ENCODE assay signal across 21 cellular contexts in the genomic region with DNA sequence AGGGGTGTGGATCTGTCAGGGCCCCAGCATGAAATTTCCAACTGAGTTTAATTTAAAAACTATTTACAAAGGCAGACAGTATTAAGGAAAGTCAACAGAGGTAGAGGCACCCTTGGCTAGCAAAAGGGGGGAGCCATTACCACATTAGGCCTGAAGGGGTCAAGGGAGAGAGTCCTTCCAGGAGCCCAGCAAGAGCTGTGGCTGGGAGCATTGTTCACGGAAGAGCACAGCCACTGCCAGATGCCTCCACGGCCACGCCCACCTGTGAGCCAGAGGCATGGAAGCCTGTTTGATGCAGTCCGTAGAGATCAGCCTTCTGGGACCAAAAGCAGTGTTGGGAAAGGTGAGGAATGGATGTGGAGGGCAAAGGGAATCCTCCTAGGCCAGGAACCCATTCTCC.
DNase-seq lines count a peak whose midpoint lies in the region; ATAC-seq, FAIRE-seq and TF ChIP-seq lines count a peak whose summit lies in the region.
"Had no signal": no experiment of that assay in that cellular context is flagged by ENCODE, and none has a peak within 500 bp of the region (broad histone marks: within the 10 kb centered on the region; RNA-seq: fewer than 3 reads in every experiment).

No MANE protein-coding gene starts in this region.

- 3% methylated on average over 4 of the region's 4 CpGs for WGBS in HepG2 (ENCODE audit: low lambda C conversion rate)
- WGBS in right lobe of liver (ENCODE audit: insufficient coverage, low coverage, low lambda C conversion rate, missing lambda C conversion rate) = 80% methylated on average over 1 of the region's 4 CpGs

- peak; percentile 63 for ATAC-seq in HepG2
- no peak for ATAC-seq in right lobe of liver
- 0 out of 2 replicates have a peak, but pooled peaks have one; percentile 37 for ATAC-seq in PC-3
- ATAC-seq in stimulated activated memory B cell treated with anti-CD40 and anti-IgM and Interleukin-4, amounts not matched to agents 10 μg/mL and 1 μg/mL and 100 μg/mL, for 72 hours = no peak

- TF ChIP-seq POLR2A in HepG2 (IDR thresholded peaks at IDR 0.05; ENCODE audit: insufficient read depth in 1 of 2, low read depth in 2 of 2, low read length in 2 of 2) = no peak
- no peak for TF ChIP-seq POLR2A in right lobe of liver (IDR thresholded peaks at IDR 0.05)

- no peaks in the 10 kb centered on the region for H3F3A ChIP-seq in PC-3 (ENCODE audit: low read length, unreplicated experiment)

- in situ Hi-C loops in HepG2 (cut with HindIII; ENCODE audit: extremely low pct_ligation_motif_present, low pct_unique_long_range_greater_than_20kb) = no loop called here

- no peaks in the 10 kb centered on the region for H3K27me3 Mint-ChIP-seq in stimulated activated memory B cell treated with anti-CD40 and anti-IgM and Interleukin-4, amounts not matched to agents 10 μg/mL and 1 μg/mL and 100 μg/mL, for 72 hours
- H3K27me3 Mint-ChIP-seq: activated naive CD8-positive, alpha-beta T cell treated with anti-CD3 and anti-CD28 coated beads for 36 hours had no signal

- TF ChIP-seq CTCF in HepG2 (CRISPR knock-in tag; IDR thresholded peaks at IDR 0.05) = no peak
- TF ChIP-seq CTCF in right lobe of liver (IDR thresholded peaks at IDR 0.05) = no peak
- TF ChIP-seq CTCF in PC-3 (conservative IDR thresholded peaks at IDR 0.05; ENCODE audit: low read depth, low read length) = no peak

- H3K36me3 ChIP-seq in HepG2 (replicated peaks in 1 of 2; ENCODE audit: control insufficient read depth in 1 of 2, insufficient read depth in 2 of 2, low read length in 2 of 2) (no peaks in the 10 kb centered on the region), right lobe of liver (no peaks in the 10 kb centered on the region), PC-3 (ENCODE audit: low read depth, low read length) (no peaks in the 10 kb centered on the region)
- H3K36me3 ChIP-seq: prostate gland had no signal

- no peak overlapping the region for H3K27ac ChIP-seq in HepG2 (ENCODE audit: extremely low read length, insufficient read depth, low read length)
- no peak overlapping the region for H3K27ac ChIP-seq in right lobe of liver
- H3K27ac ChIP-seq in PC-3 (ENCODE audit: low read length) = no peak overlapping the region
- H3K27ac ChIP-seq: prostate gland had no signal

- H2AFZ ChIP-seq in HepG2 (ENCODE audit: low read length) (no peak overlapping the region), PC-3 (ENCODE audit: low read length) (no peak overlapping the region)

- H3K4me3 Mint-ChIP-seq in stimulated activated memory B cell treated with anti-CD40 and anti-IgM and Interleukin-4, amounts not matched to agents 10 μg/mL and 1 μg/mL and 100 μg/mL, for 72 hours = no peak overlapping the region
- H3K4me3 Mint-ChIP-seq: activated naive CD8-positive, alpha-beta T cell treated with anti-CD3 and anti-CD28 coated beads for 36 hours; nephron had no signal

- no peak for DNase-seq in HepG2 (ENCODE audit: low spot score)
- no peak for DNase-seq in right lobe of liver
- no peak for DNase-seq in PC-3
- peak; percentile 64 for DNase-seq in iPS-NIHi7 (ENCODE audit: extremely low spot score)
- DNase-seq in AG08396 (ENCODE audit: low spot score) = no peak
- no peak for DNase-seq in ureter (ENCODE audit: low spot score)
- no peak for DNase-seq in D341Med (ENCODE audit: low spot score)
- DNase-seq: activated naive CD8-positive, alpha-beta T cell treated with anti-CD3 and anti-CD28 coated beads for 36 hours; AML-193; Caco-2; hippocampal formation; MM.1S; NCI-H1694 treated with DMSO at 0.1 percent for 48 hours; NCI-H226; stimulated activated CD4-positive, alpha-beta T cell treated with anti-CD3 and anti-CD28 coated beads, Interleukin-4, amount 100 ng/mL, for 4 hours; SW 1271 had no signal

- H3K4me3 ChIP-seq in HepG2 (replicated peaks in 1 of 3; ENCODE audit: insufficient read depth in 1 of 3, low read depth in 2 of 3, low read length in 3 of 3) (no peak overlapping the region), right lobe of liver (no peak overlapping the region), PC-3 (ENCODE audit: low read length) (no peak overlapping the region)
- H3K4me3 ChIP-seq: prostate gland had no signal

- no peaks in the 10 kb centered on the region for H3K4me1 Mint-ChIP-seq in stimulated activated memory B cell treated with anti-CD40 and anti-IgM and Interleukin-4, amounts not matched to agents 10 μg/mL and 1 μg/mL and 100 μg/mL, for 72 hours

- TF ChIP-seq RAD21 in HepG2 (CRISPR knock-in tag; IDR thresholded peaks at IDR 0.05) = no peak

- H3K4me2 ChIP-seq in HepG2 (ENCODE audit: low read depth, low read length) (no peak overlapping the region), PC-3 (ENCODE audit: low read length) (no peak overlapping the region)

- TF ChIP-seq EP300 in HepG2 (IDR thresholded peaks at IDR 0.05; ENCODE audit: low read depth in 2 of 2, low read length in 2 of 2) (no peak), HepG2 (CRISPR knock-in tag; IDR thresholded peaks at IDR 0.05; ENCODE audit: borderline replicate concordance) (no peak)

- H3K4me1 ChIP-seq in HepG2 (ENCODE audit: insufficient read depth, low read length) = no peaks in the 10 kb centered on the region
- H3K4me1 ChIP-seq in right lobe of liver = no peaks in the 10 kb centered on the region
- H3K4me1 ChIP-seq in PC-3 (ENCODE audit: insufficient read depth, low read length) = 0 out of 2 replicates have a peak, but pooled peaks cover 2% of the 10 kb centered on the region
- H3K4me1 ChIP-seq: Caco-2 had no signal

- H3K9ac ChIP-seq in HepG2 (ENCODE audit: insufficient read depth, low read depth, low read length) = no peak overlapping the region
- H3K9ac ChIP-seq in PC-3 (ENCODE audit: low read length) = no peak overlapping the region

- H3K9me3 ChIP-seq in HepG2 (ENCODE audit: low read length) (no peaks in the 10 kb centered on the region), right lobe of liver (no peaks in the 10 kb centered on the region), PC-3 (ENCODE audit: low read length) (no peaks in the 10 kb centered on the region)
- H3K9me3 ChIP-seq: Caco-2, prostate gland had no signal

- CTCF ChIA-PET in HepG2 (lab: Yijun Ruan, JAX; ENCODE audit: low intra/inter-chr PET ratio, low total read pairs) (no interaction called here), PC-3 (lab: Charles Lee) (interaction anchor here (0.5 to 0.6 kb wide), 2 partner anchors 268 to 589 kb away, joined by 3 read pairs; no protein-coding TSS in a partner anchor)

- no peaks in the 10 kb centered on the region for H3K9me3 Mint-ChIP-seq in stimulated activated memory B cell treated with anti-CD40 and anti-IgM and Interleukin-4, amounts not matched to agents 10 μg/mL and 1 μg/mL and 100 μg/mL, for 72 hours
- H3K9me3 Mint-ChIP-seq: activated naive CD8-positive, alpha-beta T cell treated with anti-CD3 and anti-CD28 coated beads for 36 hours; nephron had no signal

- H3K27me3 ChIP-seq in HepG2 (ENCODE audit: control insufficient read depth in 1 of 2, insufficient read depth in 2 of 2, low read length in 2 of 2) (peaks cover 4 to 23% of the 10 kb centered on the region in 2 experiments; a peak in 3 of 5 replicates), right lobe of liver (no peaks in the 10 kb centered on the region), PC-3 (ENCODE audit: low read length) (no peaks in the 10 kb centered on the region)

- H3K27ac Mint-ChIP-seq in stimulated activated memory B cell treated with anti-CD40 and anti-IgM and Interleukin-4, amounts not matched to agents 10 μg/mL and 1 μg/mL and 100 μg/mL, for 72 hours = no peak overlapping the region
- H3K27ac Mint-ChIP-seq: activated naive CD8-positive, alpha-beta T cell treated with anti-CD3 and anti-CD28 coated beads for 36 hours; nephron had no signal

- H3K9me2 ChIP-seq in PC-3 (replicated peaks; ENCODE audit: low read length) = no peaks in the 10 kb centered on the region

- BruUV-seq in HepG2 (replicated peaks; lab: Mats Ljungman, UMichigan) (no TSS peak), PC-3 (replicated peaks; lab: Mats Ljungman, UMichigan) (no TSS peak)

- H4K20me1 ChIP-seq in HepG2 (ENCODE audit: insufficient read depth, low read length) (no peaks in the 10 kb centered on the region), PC-3 (ENCODE audit: low read length) (no peaks in the 10 kb centered on the region)

- H3K36me3 Mint-ChIP-seq in stimulated activated memory B cell treated with anti-CD40 and anti-IgM and Interleukin-4, amounts not matched to agents 10 μg/mL and 1 μg/mL and 100 μg/mL, for 72 hours = no peaks in the 10 kb centered on the region
- H3K36me3 Mint-ChIP-seq: activated naive CD8-positive, alpha-beta T cell treated with anti-CD3 and anti-CD28 coated beads for 36 hours had no signal

- FAIRE-seq in HepG2 (lab: Jason Lieb, UNC) = no peak
- FAIRE-seq: G401.6, GM12891 had no signal

- intact Hi-C loops in HepG2 (cut with micrococcal nuclease; ENCODE audit: unreplicated experiment) = no loop called here
- intact Hi-C loops in right lobe of liver (cut with DNase I) = loop anchor here in 1 of 2 donors (5.0 kb wide), 1 partner anchor 743 kb away; no protein-coding TSS in a partner anchor
- intact Hi-C loops in PC-3 (cut with micrococcal nuclease) = no loop called here

- POLR2A ChIA-PET in HepG2 (lab: Yijun Ruan, JAX) = no interaction called here
- POLR2A ChIA-PET in PC-3 (lab: Charles Lee; ENCODE audit: unreplicated experiment) = no interaction called here

- H3K79me2 ChIP-seq in HepG2 (ENCODE audit: insufficient read depth, low read length) (no peaks in the 10 kb centered on the region), PC-3 (ENCODE audit: low read length) (0 out of 2 replicates have a peak, but pooled peaks cover 5% of the 10 kb centered on the region)

TF ChIP-seq in HepG2, 621 proteins besides CTCF, POLR2A, EP300 and RAD21 (continues in another document):
- TF ChIP-seq STAG1 (CRISPR knock-in tag; IDR thresholded peaks at IDR 0.05) (no peak), SETDB1 (CRISPR knock-in tag; IDR thresholded peaks at IDR 0.05; ENCODE audit: borderline replicate concordance) (no peak), NFE2 (CRISPR knock-in tag; IDR thresholded peaks at IDR 0.05) (no peak), EHMT2 (IDR thresholded peaks at IDR 0.05; ENCODE audit: borderline replicate concordance, low read depth, low read length) (no peak), ZNF34 (CRISPR knock-in tag; IDR thresholded peaks at IDR 0.05; ENCODE audit: borderline replicate concordance) (no peak), KMT2A (CRISPR knock-in tag; IDR thresholded peaks at IDR 0.05) (no peak)
- TF ChIP-seq, protein P1, sequence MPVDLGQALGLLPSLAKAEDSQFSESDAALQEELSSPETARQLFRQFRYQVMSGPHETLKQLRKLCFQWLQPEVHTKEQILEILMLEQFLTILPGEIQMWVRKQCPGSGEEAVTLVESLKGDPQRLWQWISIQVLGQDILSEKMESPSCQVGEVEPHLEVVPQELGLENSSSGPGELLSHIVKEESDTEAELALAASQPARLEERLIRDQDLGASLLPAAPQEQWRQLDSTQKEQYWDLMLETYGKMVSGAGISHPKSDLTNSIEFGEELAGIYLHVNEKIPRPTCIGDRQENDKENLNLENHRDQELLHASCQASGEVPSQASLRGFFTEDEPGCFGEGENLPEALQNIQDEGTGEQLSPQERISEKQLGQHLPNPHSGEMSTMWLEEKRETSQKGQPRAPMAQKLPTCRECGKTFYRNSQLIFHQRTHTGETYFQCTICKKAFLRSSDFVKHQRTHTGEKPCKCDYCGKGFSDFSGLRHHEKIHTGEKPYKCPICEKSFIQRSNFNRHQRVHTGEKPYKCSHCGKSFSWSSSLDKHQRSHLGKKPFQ (CRISPR knock-in tag; IDR thresholded peaks at IDR 0.05; ENCODE audit: insufficient replicate concordance) = no peak

Comparison
In these comparisons a context has a peak if more than half of its experiments do, and no peak if none do; other contexts are left out.
1. ATAC-seq: peak in HepG2 (single experiment) and PC-3 (single experiment); none in right lobe of liver (0 of 4) and stimulated activated memory B cell treated with anti-CD40 and anti-IgM and Interleukin-4, amounts not matched to agents 10 μg/mL and 1 μg/mL and 100 μg/mL, for 72 hours (single experiment).